Comparison of ENCODE assay signal across 7 cellular contexts in genomic region chr17:3636154-3636907, GRCh38. TPM values are rescaled to one million over a fixed set of nuclear protein-coding genes. Genes with fewer than 3 reads are reported as not detected.
A peak's percentile ranks its signal among the peaks of the same experiment; 100 is the strongest.
DNase-seq lines count a peak whose midpoint lies in the region; ATAC-seq, FAIRE-seq and TF ChIP-seq lines count a peak whose summit lies in the region.

Gene CTNS (plus strand): TSS chr17:3636760. CDS start chr17:3640207, 3,447 bp downstream.
Gene SHPK (minus strand): TSS chr17:3636250. CDS start chr17:3636219, 31 bp downstream.

- ATAC-seq in HG02981 (IDR thresholded peaks at IDR 0.05; ENCODE audit: unreplicated experiment), result peak; percentile 94

- in situ Hi-C loops in astrocyte of the cerebellum (cut with HindIII; ENCODE audit: low sequenced_read_pairs), result loop anchor here (10.0 kb wide), 1 partner anchor 102 kb away; no protein-coding TSS in a partner anchor

- peak; percentile 95 for FAIRE-seq in GM18507 (lab: Jason Lieb, UNC)

- peak; percentile 99 for DNase-seq in GM18507 (ENCODE audit: extremely low spot score, insufficient read length, low read depth)
- DNase-seq in NCI-H2029 treated with DMSO at 0.1 percent for 48 hours (lab: John Stamatoyannopoulos, UW), result peak; percentile 65
- peak; percentile 92 for DNase-seq in T-helper 9 cell
- DNase-seq in astrocyte of the cerebellum (ENCODE audit: low read depth), result peak; percentile 86
- DNase-seq in hepatic stellate cell (ENCODE audit: low spot score), result peak; percentile 99
- peak; percentile 90 for DNase-seq in renal cortical epithelial cell (ENCODE audit: low read depth)

- no peak for TF ChIP-seq CTCF in astrocyte of the cerebellum (IDR thresholded peaks at IDR 0.05; ENCODE audit: low read depth, low read length, missing control alignments)

- H3K4me3 ChIP-seq in astrocyte of the cerebellum (ENCODE audit: low read depth, low read length), result peak within 1 kb of the TSS; percentile 95

RNA-seq across cellular contexts. Expression of gene CTNS, which starts in this region (rescaled TPM):
- 14.2 and 17.8 TPM in 2 replicates for total RNA-seq in renal cortical epithelial cell

RNA-seq across cellular contexts. Expression of gene SHPK, which starts in this region (rescaled TPM):
- 13.8 and 21.2 TPM in 2 replicates for total RNA-seq in renal cortical epithelial cell

Comparison
In these comparisons a context has a peak if more than half of its experiments do, and no peak if none do; other contexts are left out.
1. Peak in every context shown above with its lines: DNase-seq, ATAC-seq and H3K4me3 ChIP-seq.